In genomic region chr4:60989141-60989540, GRCh38 we compare ENCODE assay signal across 28 cellular contexts.
DNase-seq lines count a peak whose midpoint lies in the region; ATAC-seq and TF ChIP-seq lines count a peak whose summit lies in the region.
"Had no signal": no experiment of that assay in that cellular context is flagged by ENCODE, and none has a peak within 500 bp of the region (broad histone marks: within the 10 kb centered on the region; RNA-seq: fewer than 3 reads in every experiment).

No MANE protein-coding gene starts in this region.

- in situ Hi-C loops in SK-MEL-5 (cut with HindIII; ENCODE audit: low pct_unique_long_range_greater_than_20kb, low sequenced_read_pairs) = no loop called here

- no peak for TF ChIP-seq CTCF in foreskin keratinocyte (conservative IDR thresholded peaks at IDR 0.05)

- DNase-seq in DMS53 (lab: John Stamatoyannopoulos, UW) = peak; percentile 21
- no peak for DNase-seq in DMS53 treated with DMSO at 0.1 percent for 48 hours (lab: John Stamatoyannopoulos, UW; ENCODE audit: unreplicated experiment)
- DNase-seq in SK-MEL-5 (ENCODE audit: low read depth, low spot score) = peak; percentile 8
- peak in 1 of 2 donors; percentile 52 for DNase-seq in foreskin keratinocyte
- DNase-seq in iPS-NIHi7 (ENCODE audit: extremely low spot score) = no peak
- no peak for DNase-seq in erythroblast (lab: John Stamatoyannopoulos, UW)
- no peak for DNase-seq in left cardiac atrium
- DNase-seq: BE2C; CD8-positive, alpha-beta memory T cell; DMS153; GDM1; GM23248; H9; Kasumi-1; MV-4-11; NCI-H1105; NCI-H1436 treated with DMSO at 0.1 percent for 48 hours; NCI-H187 treated with DMSO at 0.1 percent for 48 hours; NCI-H2107; NCI-H524; NCI-H748 treated with DMSO at 0.1 percent for 48 hours; NK-92 treated with Interleukin-12 subunit alpha and Interleukin-12 subunit beta, amount 100 ng/mL, for 24 hours; PC-9; Right ventricle myocardium superior had no signal

- peaks cover 5% of the 10 kb centered on the region for H3K4me1 ChIP-seq in foreskin keratinocyte
- H3K4me1 ChIP-seq: BE2C, SJSA1 had no signal

- intact Hi-C loops in left cardiac atrium (cut with DNase I) = no loop called here

- no peak overlapping the region for H3K27ac ChIP-seq in foreskin keratinocyte
- H3K27ac ChIP-seq: 22Rv1, GM23248, PC-9, SJSA1 had no signal

- TF ChIP-seq POLR2A in erythroblast (IDR thresholded peaks at IDR 0.05; ENCODE audit: low read length) = no peak

- ATAC-seq in foreskin keratinocyte (peak; percentile 67), left cardiac atrium (no peak)
- ATAC-seq: GM12878, K562 had no signal

- H3K27me3 ChIP-seq in foreskin keratinocyte = no peaks in the 10 kb centered on the region
- H3K27me3 ChIP-seq: BE2C, SJSA1 had no signal

Comparison
In these comparisons a context has a peak if more than half of its experiments do, and no peak if none do; other contexts are left out.
1. DNase-seq: peak in DMS53 (single experiment) and SK-MEL-5 (single experiment); none in DMS53 treated with DMSO at 0.1 percent for 48 hours (single experiment), iPS-NIHi7 (single experiment), erythroblast (0 of 2) and left cardiac atrium (single experiment).